Comparison of ENCODE assay signal across 10 cellular contexts in the genomic region with DNA sequence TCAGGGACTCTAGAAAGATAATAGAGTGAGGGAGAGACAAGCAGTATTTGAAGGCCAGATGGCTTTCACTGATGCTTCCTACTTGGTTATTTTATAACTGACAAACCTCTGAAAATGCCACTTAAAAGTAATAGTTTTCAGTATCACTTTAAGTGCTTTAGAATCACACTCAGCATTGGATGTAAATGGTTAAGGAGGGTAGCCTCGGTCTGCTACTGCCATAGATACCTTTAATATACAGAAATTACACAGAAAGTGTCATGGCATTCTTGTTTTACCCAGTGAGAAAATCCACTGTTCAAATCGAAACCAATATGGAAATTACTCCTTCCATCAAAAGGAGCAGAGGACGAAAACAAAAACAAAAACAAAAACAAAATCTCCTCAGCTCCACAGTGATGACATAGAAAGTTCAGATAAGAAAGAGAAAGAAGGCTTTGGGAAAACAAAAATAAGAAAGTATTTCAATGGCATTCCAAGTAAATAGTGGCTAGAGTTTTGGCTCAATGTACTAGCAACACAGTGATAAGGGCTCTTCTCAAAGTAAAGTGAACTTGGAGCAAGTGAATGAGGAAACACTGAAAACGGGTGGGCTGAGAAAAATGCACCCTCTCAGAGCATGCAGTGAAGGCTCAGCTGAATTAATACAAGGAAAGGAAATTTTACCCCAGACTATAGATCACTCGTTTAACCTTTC. TPM values are rescaled to one million over a fixed set of nuclear protein-coding genes. Genes with fewer than 3 reads are reported as not detected.
DNase-seq lines count a peak whose midpoint lies in the region; ATAC-seq and TF ChIP-seq lines count a peak whose summit lies in the region.
"Had no signal": no experiment of that assay in that cellular context is flagged by ENCODE, and none has a peak within 500 bp of the region (broad histone marks: within the 10 kb centered on the region; RNA-seq: fewer than 3 reads in every experiment).

No MANE protein-coding gene starts in this region.

- TF ChIP-seq CTCF in Loucy (conservative IDR thresholded peaks at IDR 0.05; ENCODE audit: low read length): no peak
- no peak for TF ChIP-seq CTCF in left lung (IDR thresholded peaks at IDR 0.05)
- no peak for TF ChIP-seq CTCF in ovary (IDR thresholded peaks at IDR 0.05)
- TF ChIP-seq CTCF in endodermal cell (conservative IDR thresholded peaks at IDR 0.05): no peak
- no peak for TF ChIP-seq CTCF in PC-3 (conservative IDR thresholded peaks at IDR 0.05; ENCODE audit: low read depth, low read length)

- H3K27me3 Mint-ChIP-seq in endodermal cell (ENCODE audit: insufficient read depth): no peaks in the 10 kb centered on the region

- H3K4me1 ChIP-seq in Loucy (ENCODE audit: insufficient read depth, low read length, poor library complexity, severe bottlenecking) (peaks cover 65% of the 10 kb centered on the region), left lung (peaks cover 11 to 42% of the 10 kb centered on the region in 2 donors), ovary (ENCODE audit: insufficient read depth) (peaks cover 4% of the 10 kb centered on the region), endodermal cell (ENCODE audit: control insufficient read depth, insufficient read depth, low read length) (no peaks in the 10 kb centered on the region), PC-3 (ENCODE audit: insufficient read depth, low read length) (peaks cover 38% of the 10 kb centered on the region)
- H3K4me1 ChIP-seq: tibial nerve had no signal

- peak overlapping the region; percentile 67 for H3K4me2 ChIP-seq in Loucy (ENCODE audit: low read depth, low read length, poor library complexity, severe bottlenecking)
- H3K4me2 ChIP-seq in PC-3 (ENCODE audit: low read length): no peak overlapping the region

- intact Hi-C loops in left lung (cut with DNase I) (no loop called here), ovary (cut with DNase I) (no loop called here), PC-3 (cut with micrococcal nuclease) (loop anchor here (5.0 kb wide), 2 partner anchors 88 to 147 kb away; partner anchors contain the start of gene IFT57)

- no peaks in the 10 kb centered on the region for H3K27me3 ChIP-seq in Loucy (ENCODE audit: insufficient read depth, low read length, poor library complexity, severe bottlenecking)
- H3K27me3 ChIP-seq in left lung: no peaks in the 10 kb centered on the region
- no peaks in the 10 kb centered on the region for H3K27me3 ChIP-seq in ovary
- H3K27me3 ChIP-seq in endodermal cell (ENCODE audit: control insufficient read depth, insufficient read depth, low read length, poor library complexity, severe bottlenecking): no peaks in the 10 kb centered on the region
- no peaks in the 10 kb centered on the region for H3K27me3 ChIP-seq in PC-3 (ENCODE audit: low read length)
- H3K27me3 ChIP-seq: tibial nerve had no signal

- TF ChIP-seq EP300 in ovary (IDR thresholded peaks at IDR 0.05): no peak

- CTCF ChIA-PET in PC-3 (lab: Charles Lee): no interaction called here

- DNase-seq in left lung (no peak), NCI-H524 treated with DMSO at 0.1 percent for 48 hours (lab: John Stamatoyannopoulos, UW) (no peak), ovary (no peak), endodermal cell (no peak), PC-3 (no peak)

- peak overlapping the region; percentile 73 to 80 for H3K27ac ChIP-seq in left lung
- no peak overlapping the region for H3K27ac ChIP-seq in ovary
- H3K27ac ChIP-seq in endodermal cell (ENCODE audit: low read depth, low read length): no peak overlapping the region
- no peak overlapping the region for H3K27ac ChIP-seq in PC-3 (ENCODE audit: low read length)
- H3K27ac ChIP-seq: tibial nerve had no signal

- H3K4me1 Mint-ChIP-seq in endodermal cell: no peaks in the 10 kb centered on the region

- no peak for TF ChIP-seq POLR2A in ovary (IDR thresholded peaks at IDR 0.05)

- H3K27ac Mint-ChIP-seq in endodermal cell: no peak overlapping the region

- peak; percentile 46 for ATAC-seq in GM18517 (IDR thresholded peaks at IDR 0.05; ENCODE audit: unreplicated experiment)
- ATAC-seq in GM21825 (IDR thresholded peaks at IDR 0.05; ENCODE audit: unreplicated experiment): peak; percentile 43
- ATAC-seq in left lung: peak; percentile 37
- ATAC-seq in PC-3: no peak

- H3K9me2 ChIP-seq in Loucy (replicated peaks; ENCODE audit: low read depth, low read length): no peaks in the 10 kb centered on the region
- H3K9me2 ChIP-seq in PC-3 (replicated peaks; ENCODE audit: low read length): no peaks in the 10 kb centered on the region

- no peaks in the 10 kb centered on the region for H3F3A ChIP-seq in Loucy (ENCODE audit: low read depth)
- H3F3A ChIP-seq in PC-3 (ENCODE audit: low read length, unreplicated experiment): peaks cover 5% of the 10 kb centered on the region

- H3K9ac ChIP-seq in Loucy (ENCODE audit: low read depth, low read length, poor library complexity, severe bottlenecking) (peak overlapping the region; percentile 49), endodermal cell (ENCODE audit: extremely low read depth, low read length, poor library complexity, severe bottlenecking) (no peak overlapping the region), PC-3 (ENCODE audit: low read length) (no peak overlapping the region)

- POLR2A ChIA-PET in PC-3 (lab: Charles Lee; ENCODE audit: unreplicated experiment): interaction anchor here (0.5 kb wide), 1 partner anchor 337 kb away, joined by 10 read pairs; no protein-coding TSS in a partner anchor

- H3K4me3 Mint-ChIP-seq in endodermal cell: no peak overlapping the region
- H3K4me3 Mint-ChIP-seq: brain had no signal

- H3K9me3 Mint-ChIP-seq in endodermal cell: no peaks in the 10 kb centered on the region
- H3K9me3 Mint-ChIP-seq: brain had no signal

- H3K79me2 ChIP-seq in Loucy (ENCODE audit: insufficient read depth, low read length) (peaks cover 19% of the 10 kb centered on the region; the same call in 1 of the 2 replicates), PC-3 (ENCODE audit: low read length) (no peaks in the 10 kb centered on the region)

- no peak overlapping the region for H2AFZ ChIP-seq in Loucy (ENCODE audit: low read length)
- H2AFZ ChIP-seq in PC-3 (ENCODE audit: low read length): no peak overlapping the region

- H3K9me3 ChIP-seq in Loucy (ENCODE audit: insufficient read depth, low read depth, low read length) (no peaks in the 10 kb centered on the region), left lung (no peaks in the 10 kb centered on the region), ovary (no peaks in the 10 kb centered on the region), endodermal cell (ENCODE audit: control insufficient read depth, low read length) (no peaks in the 10 kb centered on the region), PC-3 (ENCODE audit: low read length) (no peaks in the 10 kb centered on the region)
- H3K9me3 ChIP-seq: tibial nerve had no signal

- no peaks in the 10 kb centered on the region for H3K36me3 Mint-ChIP-seq in endodermal cell (ENCODE audit: low read depth)
- H3K36me3 Mint-ChIP-seq: brain had no signal

- H4K20me1 ChIP-seq in Loucy (ENCODE audit: insufficient read depth, low read length, poor library complexity, severe bottlenecking) (no peaks in the 10 kb centered on the region), PC-3 (ENCODE audit: low read length) (no peaks in the 10 kb centered on the region)

- 5 to 31% (median 9%) methylated on average over 5 of the region's 5 CpGs for WGBS in ovary, 3 donors
- 84 to 89% methylated on average over 2 to 5 of the region's 5 CpGs for WGBS in endodermal cell (ENCODE audit: insufficient coverage in 1 of 2, insufficient read length in 1 of 2), 2 experiments

- H3K36me3 ChIP-seq in Loucy (ENCODE audit: insufficient read depth, low read length) (peaks cover 6% of the 10 kb centered on the region; the same call in 1 of the 2 replicates), left lung (no peaks in the 10 kb centered on the region), ovary (no peaks in the 10 kb centered on the region), endodermal cell (ENCODE audit: control insufficient read depth, insufficient read depth, low read length) (no peaks in the 10 kb centered on the region), PC-3 (ENCODE audit: low read depth, low read length) (no peaks in the 10 kb centered on the region)
- H3K36me3 ChIP-seq: tibial nerve had no signal

- no TSS peak for BruUV-seq in PC-3 (replicated peaks; lab: Mats Ljungman, UMichigan)

- H3K4me3 ChIP-seq in Loucy (ENCODE audit: low read length, poor library complexity, severe bottlenecking) (peak overlapping the region; percentile 25), left lung (no peak overlapping the region), ovary (no peak overlapping the region), endodermal cell (ENCODE audit: low read length) (no peak overlapping the region), PC-3 (ENCODE audit: low read length) (no peak overlapping the region)
- H3K4me3 ChIP-seq: tibial nerve had no signal

RNA-seq across cellular contexts. Expression of gene CD47, which starts 43.2 kb away (rescaled TPM):
- 100 to 1,000 TPM; 225 to 356 TPM for total RNA-seq in left lung
- total RNA-seq in ovary: 100 to 1,000 TPM in 1 of 7 donors, 10 to 100 TPM in 6; 48.9 to 137 (median 55.8) TPM
- polyA plus RNA-seq in ovary: 100 to 1,000 TPM in 1 of 2 donors, 10 to 100 TPM in 1; 24.1 to 148 TPM
- total RNA-seq in endodermal cell: 10 to 100 TPM in 1 of 2 donors, 1 to 10 TPM in 1; 6.4 to 12.0 TPM
- polyA plus RNA-seq in endodermal cell (2013, experiment 1 of 2): 58.8 TPM
- 54.4 TPM for polyA plus RNA-seq in endodermal cell (2013, experiment 2 of 2)
- 48.4 and 63.6 TPM in 2 replicates for total RNA-seq in PC-3 (2014; rRNA removed)

Comparison
In these comparisons a context has a peak if more than half of its experiments do, and no peak if none do; other contexts are left out.
1. H3K27ac ChIP-seq: peak in left lung (2 of 2); none in ovary (0 of 2), endodermal cell (single experiment) and PC-3 (single experiment).